15 cellular contexts compared by ENCODE assay signal in the genomic region with DNA sequence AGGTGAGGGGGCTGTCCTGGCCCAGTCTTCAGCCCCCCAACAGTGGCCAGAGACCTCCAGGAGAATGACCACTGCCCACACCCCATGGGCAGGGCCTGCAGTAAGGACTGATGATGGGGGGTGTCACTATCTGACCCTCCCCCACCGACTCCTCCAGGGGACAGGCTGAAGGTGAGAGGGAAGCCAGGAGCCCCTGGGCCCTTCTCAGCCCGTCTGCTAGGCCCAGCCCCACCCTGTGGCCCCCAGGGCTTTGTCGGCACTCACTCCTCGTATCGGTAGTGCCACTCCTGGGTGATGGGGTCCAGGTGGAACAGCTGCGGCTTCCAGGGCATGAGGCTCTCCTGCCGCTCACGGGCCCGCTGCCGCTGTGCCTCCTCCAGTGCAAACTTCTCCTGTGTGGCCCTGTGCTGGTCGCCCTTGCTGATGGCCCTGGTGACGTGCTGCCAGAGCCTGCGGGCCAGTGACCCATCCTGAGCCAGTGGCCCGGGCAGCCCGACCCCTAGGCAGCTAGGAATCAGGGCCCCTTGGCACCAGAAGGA. TPM values are rescaled to one million over a fixed set of nuclear protein-coding genes. Genes with fewer than 3 reads are reported as not detected.
DNase-seq lines count a peak whose midpoint lies in the region; ATAC-seq and TF ChIP-seq lines count a peak whose summit lies in the region.
"Had no signal": no experiment of that assay in that cellular context is flagged by ENCODE, and none has a peak within 500 bp of the region (broad histone marks: within the 10 kb centered on the region; RNA-seq: fewer than 3 reads in every experiment).

No MANE protein-coding gene starts in this region.

- H4K91ac ChIP-seq in neuronal stem cell (ENCODE audit: low read depth, low read length, poor library complexity), result no peak overlapping the region

- no peaks in the 10 kb centered on the region for H3K36me3 ChIP-seq in RWPE2 (ENCODE audit: low read depth)
- peaks cover 5 to 10% of the 10 kb centered on the region in 2 donors for H3K36me3 ChIP-seq in neuronal stem cell (replicated peaks in 1 of 2; ENCODE audit: control insufficient read depth in 2 of 2, insufficient read depth in 2 of 2, low read length in 2 of 2)
- peaks cover 0 to 68% (median 3%) of the 10 kb centered on the region in 9 donors for H3K36me3 ChIP-seq in heart right ventricle
- H3K36me3 ChIP-seq: HAP-1 had no signal

- H3K4me3 ChIP-seq in RWPE2 (ENCODE audit: severe bottlenecking), result no peak overlapping the region
- H3K4me3 ChIP-seq in neuronal stem cell (ENCODE audit: low read length in 2 of 2), result no peak overlapping the region
- no peak overlapping the region for H3K4me3 ChIP-seq in heart right ventricle
- H3K4me3 ChIP-seq: HAP-1 had no signal

- H3K9me3 ChIP-seq in RWPE2 (ENCODE audit: severe bottlenecking) (no peaks in the 10 kb centered on the region), neuronal stem cell (replicated peaks in 1 of 2; ENCODE audit: control insufficient read depth in 2 of 2, insufficient read depth in 1 of 2, low read depth in 1 of 2, low read length in 2 of 2) (no peaks in the 10 kb centered on the region), heart right ventricle (no peaks in the 10 kb centered on the region)
- H3K9me3 ChIP-seq: HAP-1 had no signal

- no peak for TF ChIP-seq CTCF in GM10266 (IDR thresholded peaks at IDR 0.05; ENCODE audit: control insufficient read depth, insufficient read depth, low read depth, missing control alignments)
- TF ChIP-seq CTCF in RWPE2 (IDR thresholded peaks at IDR 0.05; ENCODE audit: poor library complexity, severe bottlenecking), result no peak
- no peak for TF ChIP-seq CTCF in heart right ventricle (IDR thresholded peaks at IDR 0.05)

- H3K27me3 ChIP-seq in RWPE2 (ENCODE audit: insufficient read depth, poor library complexity, severe bottlenecking), result no peaks in the 10 kb centered on the region
- H3K27me3 ChIP-seq in neuronal stem cell (ENCODE audit: control insufficient read depth in 3 of 3, insufficient read depth in 3 of 3, low read depth in 1 of 3, low read length in 3 of 3), result no peaks in the 10 kb centered on the region
- H3K27me3 ChIP-seq in heart right ventricle, result no peaks in the 10 kb centered on the region

- H3K23ac ChIP-seq in neuronal stem cell (ENCODE audit: low read depth, low read length, poor library complexity), result peak overlapping the region; percentile 70

- peak overlapping the region; percentile 56 for H3K18ac ChIP-seq in neuronal stem cell (ENCODE audit: low read length)

- no peak overlapping the region for H3K9ac ChIP-seq in neuronal stem cell (ENCODE audit: low read depth, low read length, poor library complexity)

- intact Hi-C loops in heart right ventricle (cut with DNase I), result loop anchor here in 6 of 10 donors (1.0 to 10.0 kb wide), 6 partner anchors 35 to 558 kb away; partner anchors contain the start of gene CARS1 (in 2 of the 6)

- H2BK15ac ChIP-seq in neuronal stem cell (ENCODE audit: low read length), result peak overlapping the region; percentile 70

- H2AK5ac ChIP-seq in neuronal stem cell (ENCODE audit: low read depth, low read length), result peak overlapping the region; percentile 87

- no peak overlapping the region for H2AFZ ChIP-seq in neuronal stem cell (ENCODE audit: low read length)

- peak; percentile 8 for DNase-seq in AG08396 (ENCODE audit: low spot score)
- DNase-seq in GM10266 (ENCODE audit: extremely low spot score), result peak; percentile 15
- DNase-seq in RWPE2 (ENCODE audit: low spot score), result peak; percentile 49
- DNase-seq in neuronal stem cell (ENCODE audit: low spot score), result no peak
- DNase-seq in SW 1271 (lab: John Stamatoyannopoulos, UW), result no peak
- no peak for DNase-seq in heart right ventricle
- DNase-seq: CD4-positive, alpha-beta T cell; DND-41; GDM1; NCI-H1092; NCI-H1694; NCI-H226 had no signal

- no peak overlapping the region for H3K4ac ChIP-seq in neuronal stem cell (ENCODE audit: low read length)

- ATAC-seq in RWPE2 (ENCODE audit: low read depth), result no peak
- no peak for ATAC-seq in GM18520 (IDR thresholded peaks at IDR 0.05; ENCODE audit: unreplicated experiment)
- no peak for ATAC-seq in heart right ventricle
- ATAC-seq in HG02763 (IDR thresholded peaks at IDR 0.05; ENCODE audit: unreplicated experiment), result no peak

- H3K27ac ChIP-seq in RWPE2 (ENCODE audit: poor library complexity, severe bottlenecking) (no peak overlapping the region), neuronal stem cell (replicated peaks; ENCODE audit: low read length) (no peak overlapping the region), heart right ventricle (no peak overlapping the region)

- H3K4me2 ChIP-seq in neuronal stem cell (ENCODE audit: insufficient read depth, low read length, poor library complexity, severe bottlenecking), result no peak overlapping the region

- H3K14ac ChIP-seq in neuronal stem cell (ENCODE audit: low read length), result no peak overlapping the region

- no peak overlapping the region for H2BK5ac ChIP-seq in neuronal stem cell (ENCODE audit: low read length)

- peaks cover 19% of the 10 kb centered on the region for H3K4me1 ChIP-seq in RWPE2 (ENCODE audit: insufficient read depth, poor library complexity, severe bottlenecking)
- peaks cover 8 to 16% of the 10 kb centered on the region in 2 donors for H3K4me1 ChIP-seq in neuronal stem cell (ENCODE audit: control insufficient read depth in 2 of 2, insufficient read depth in 1 of 2, low read depth in 1 of 2, low read length in 2 of 2)
- peaks cover 0 to 40% (median 26%) of the 10 kb centered on the region in 9 donors for H3K4me1 ChIP-seq in heart right ventricle
- H3K4me1 ChIP-seq: HAP-1 had no signal

- H2BK12ac ChIP-seq in neuronal stem cell (ENCODE audit: low read length), result peak overlapping the region; percentile 79

- WGBS in neuronal stem cell (ENCODE audit: extremely low coverage in 2 of 2, insufficient read length in 2 of 2, insufficient replicate concordance in 1 of 2), 2 donors, result no CpG with 5 or more reads among the region's 15 CpGs
- 91 to 93% methylated on average over 15 of the region's 15 CpGs for WGBS in heart right ventricle, 2 donors

- no peak overlapping the region for H4K8ac ChIP-seq in neuronal stem cell (ENCODE audit: low read depth, low read length)

- no peak overlapping the region for H2BK120ac ChIP-seq in neuronal stem cell (ENCODE audit: low read depth, low read length)

- H3K79me1 ChIP-seq in neuronal stem cell (ENCODE audit: low read depth, low read length), result peaks cover 2% of the 10 kb centered on the region

RNA-seq across cellular contexts. Expression of gene CARS1, which starts 35.4 kb away (rescaled TPM):
- 21.3 TPM for polyA plus RNA-seq in neuronal stem cell (2013, experiment 1 of 2)
- polyA plus RNA-seq in neuronal stem cell (2013, experiment 2 of 2), result 20.1 TPM
- total RNA-seq in heart right ventricle, result 10 to 100 TPM; 12.5 to 24.6 (median 15.9) TPM
- polyA plus RNA-seq in heart right ventricle, result 10 to 100 TPM; 14.8 to 24.2 TPM

Comparison
In these comparisons a context has a peak if more than half of its experiments do, and no peak if none do; other contexts are left out.
1. DNase-seq: peak in AG08396 (single experiment), GM10266 (single experiment) and RWPE2 (single experiment); none in neuronal stem cell (single experiment), SW 1271 (0 of 2) and heart right ventricle (0 of 2).